8 cellular contexts compared by ENCODE assay signal in genomic region chr5:146446861-146447733, GRCh38.
DNase-seq lines count a peak whose midpoint lies in the region; ATAC-seq and TF ChIP-seq lines count a peak whose summit lies in the region.

TCERG1 (plus strand) TSS chr5:146447333; CDS start chr5:146447350, 17 bp downstream.

- ATAC-seq in GM19043 (IDR thresholded peaks at IDR 0.05; ENCODE audit: low read depth, unreplicated experiment), result peak; percentile 96
- ATAC-seq in HG03432 (IDR thresholded peaks at IDR 0.05; ENCODE audit: unreplicated experiment), result peak; percentile 97

- DNase-seq in AML-193 (lab: John Stamatoyannopoulos, UW) (peak; percentile 99), NCI-H510A (lab: John Stamatoyannopoulos, UW) (peak; percentile 94), choroid plexus epithelial cell (ENCODE audit: low read depth) (peak; percentile 100), kidney glomerular epithelial cell (lab: John Stamatoyannopoulos, UW) (peak; percentile 100)
- peak; percentile 96 for DNase-seq in activated CD4-positive, alpha-beta T cell treated with anti-CD3 and anti-CD28 coated beads for 24 hours (ENCODE audit: low read depth in 2 of 2)
- peak; percentile 87 to 95 (median 94) for DNase-seq in stimulated activated CD4-positive, alpha-beta T cell treated with anti-CD3 and anti-CD28 coated beads, Interleukin-1b, Interleukin-23, amount 100 ng/mL, for 24 hours (ENCODE audit: low read depth in 4 of 4, low spot score in 1 of 4)

- TF ChIP-seq CTCF in choroid plexus epithelial cell (conservative IDR thresholded peaks at IDR 0.05; ENCODE audit: low read depth, low read length), result peak; percentile 80

- H3K4me3 ChIP-seq in choroid plexus epithelial cell (ENCODE audit: low read depth, low read length), result peak within 1 kb of the TSS; percentile 100

Comparison
In these comparisons a context has a peak if more than half of its experiments do, and no peak if none do; other contexts are left out.
1. Peak in every context shown above with its lines: DNase-seq, ATAC-seq and H3K4me3 ChIP-seq.